ENCODE assay signal across 7 cellular contexts in the genomic region with DNA sequence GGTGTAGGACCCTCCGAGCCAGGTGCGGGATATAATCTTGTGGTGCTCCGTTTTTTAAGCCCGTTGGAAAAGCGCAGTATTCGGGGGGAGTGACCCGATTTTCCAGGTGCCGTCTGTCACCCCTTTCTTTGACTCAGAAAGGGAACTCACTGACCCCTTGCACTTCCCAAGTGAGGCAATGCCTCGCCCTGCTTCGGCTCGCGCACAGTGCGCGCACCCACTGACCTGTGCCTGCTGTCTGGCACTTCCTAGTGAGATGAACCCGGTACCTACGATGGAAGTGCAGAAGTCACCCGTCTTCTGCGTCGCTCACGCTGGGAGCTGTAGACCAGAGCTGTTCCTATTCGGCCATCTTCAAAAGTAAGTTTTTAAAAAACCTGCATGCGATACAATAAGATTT.
DNase-seq lines count a peak whose midpoint lies in the region; ATAC-seq and TF ChIP-seq lines count a peak whose summit lies in the region.
"Not testable (repeated sequence)": the region's sequence is repeated elsewhere in the genome, so short reads cannot be mapped to it uniquely, and the experiment has no call there.

No MANE protein-coding gene starts in this region.

- WGBS in endodermal cell (ENCODE audit: insufficient coverage in 1 of 2, insufficient read length in 1 of 2), 2 experiments = 42 to 46% methylated on average over 7 to 22 of the region's 22 CpGs

- peaks cover 12% of the 10 kb centered on the region; the same call in 1 of the 2 replicates for H3K4me1 ChIP-seq in ES-I3 (ENCODE audit: insufficient read depth, low read length)
- H3K4me1 ChIP-seq in OCI-LY3 (ENCODE audit: low read length); endodermal cell (ENCODE audit: control insufficient read depth, insufficient read depth, low read length): not testable (repeated sequence)

- not testable (repeated sequence) for H3K79me2 ChIP-seq in OCI-LY3 (ENCODE audit: low read length)

- H3K4me1 Mint-ChIP-seq in activated T-cell treated with anti-CD3 and anti-CD28 coated beads, Interleukin-2, amount 50 U/mL, for 72 hours (ENCODE audit: low read depth) = not testable (repeated sequence)
- H3K4me1 Mint-ChIP-seq in endodermal cell (peaks cover 25% of the 10 kb centered on the region), neural crest cell (peaks cover 30% of the 10 kb centered on the region)

- not testable (repeated sequence) for H2AFZ ChIP-seq in OCI-LY3 (ENCODE audit: low read depth, low read length)

- H3K9ac ChIP-seq in ES-I3 (ENCODE audit: low read depth, low read length) = peak overlapping the region; percentile 64
- not testable (repeated sequence) for H3K9ac ChIP-seq in OCI-LY3 (ENCODE audit: low read length); endodermal cell (ENCODE audit: extremely low read depth, low read length, poor library complexity, severe bottlenecking)

- not testable (repeated sequence) for H3K27me3 ChIP-seq in OCI-LY3 (ENCODE audit: low read depth, low read length); endodermal cell (ENCODE audit: control insufficient read depth, insufficient read depth, low read length, poor library complexity, severe bottlenecking)

- TF ChIP-seq CTCF in OCI-LY3 (IDR thresholded peaks at IDR 0.05; ENCODE audit: low read depth, low read length); endodermal cell (conservative IDR thresholded peaks at IDR 0.05); neural crest cell (conservative IDR thresholded peaks at IDR 0.05): not testable (repeated sequence)

- not testable (repeated sequence) for H3K27ac Mint-ChIP-seq in activated T-cell treated with anti-CD3 and anti-CD28 coated beads, Interleukin-2, amount 50 U/mL, for 72 hours
- H3K27ac Mint-ChIP-seq in endodermal cell (peak overlapping the region; percentile 93), neural crest cell (ENCODE audit: unreplicated experiment) (peak overlapping the region; percentile 94)

- ATAC-seq in activated T-cell treated with anti-CD3 and anti-CD28 coated beads, Interleukin-2, amount 50 U/mL, for 72 hours (replicated peaks in 1 of 2) = not testable (repeated sequence)

- H3K27me3 Mint-ChIP-seq in activated T-cell treated with anti-CD3 and anti-CD28 coated beads, Interleukin-2, amount 50 U/mL, for 72 hours (ENCODE audit: low read depth); endodermal cell (ENCODE audit: insufficient read depth); neural crest cell (ENCODE audit: low read depth): not testable (repeated sequence)

- peak overlapping the region; percentile 28 for H3K4me2 ChIP-seq in OCI-LY3 (ENCODE audit: low read length)

- H3K36me3 Mint-ChIP-seq in activated T-cell treated with anti-CD3 and anti-CD28 coated beads, Interleukin-2, amount 50 U/mL, for 72 hours (ENCODE audit: insufficient read depth in 2 of 2); endodermal cell (ENCODE audit: low read depth); neural crest cell (ENCODE audit: low read depth): not testable (repeated sequence)

- not testable (repeated sequence) for H3K27ac ChIP-seq in OCI-LY3 (ENCODE audit: low read length)
- peak overlapping the region; percentile 41 for H3K27ac ChIP-seq in endodermal cell (ENCODE audit: low read depth, low read length)

- not testable (repeated sequence) for H3K36me3 ChIP-seq in ES-I3 (ENCODE audit: insufficient read depth, low read length); OCI-LY3 (replicated peaks; ENCODE audit: low read depth, low read length); endodermal cell (ENCODE audit: control insufficient read depth, insufficient read depth, low read length)

- H4K20me1 ChIP-seq in OCI-LY3 (ENCODE audit: insufficient read depth, low read length) = not testable (repeated sequence)

- H3K4me3 Mint-ChIP-seq in activated T-cell treated with anti-CD3 and anti-CD28 coated beads, Interleukin-2, amount 50 U/mL, for 72 hours = peak overlapping the region; percentile 23 to 63
- peak overlapping the region; percentile 81 for H3K4me3 Mint-ChIP-seq in endodermal cell
- H3K4me3 Mint-ChIP-seq in neural crest cell = peak overlapping the region; percentile 90

- H3K9me3 ChIP-seq in ES-I3 (ENCODE audit: control insufficient read depth, insufficient read depth, low read length); OCI-LY3 (ENCODE audit: insufficient read depth, low read length); iPS-18c (ENCODE audit: control insufficient read depth, insufficient read depth, low read length): not testable (repeated sequence)
- H3K9me3 ChIP-seq in endodermal cell (ENCODE audit: control insufficient read depth, low read length) = peaks cover 11% of the 10 kb centered on the region

- H3K4me3 ChIP-seq in OCI-LY3 (ENCODE audit: low read length) = peak overlapping the region; percentile 63
- peak overlapping the region; percentile 83 for H3K4me3 ChIP-seq in endodermal cell (ENCODE audit: low read length)
- H3K4me3 ChIP-seq in iPS-18c (ENCODE audit: insufficient read depth, low read depth, low read length) = peak overlapping the region; percentile 51

- DNase-seq in NCI-H146 (lab: John Stamatoyannopoulos, UW) (peak; percentile 34), endodermal cell (peak; percentile 60)
- not testable (repeated sequence) for DNase-seq in activated T-cell treated with anti-CD3 and anti-CD28 coated beads, Interleukin-2, amount 50 U/mL, for 72 hours; neural crest cell (ENCODE audit: low read depth, low spot score)

- not testable (repeated sequence) for H3K9me3 Mint-ChIP-seq in activated T-cell treated with anti-CD3 and anti-CD28 coated beads, Interleukin-2, amount 50 U/mL, for 72 hours; neural crest cell
- H3K9me3 Mint-ChIP-seq in endodermal cell = peaks cover 10% of the 10 kb centered on the region
